Comparison of ENCODE assay signal across 2 cellular contexts in the genomic region with DNA sequence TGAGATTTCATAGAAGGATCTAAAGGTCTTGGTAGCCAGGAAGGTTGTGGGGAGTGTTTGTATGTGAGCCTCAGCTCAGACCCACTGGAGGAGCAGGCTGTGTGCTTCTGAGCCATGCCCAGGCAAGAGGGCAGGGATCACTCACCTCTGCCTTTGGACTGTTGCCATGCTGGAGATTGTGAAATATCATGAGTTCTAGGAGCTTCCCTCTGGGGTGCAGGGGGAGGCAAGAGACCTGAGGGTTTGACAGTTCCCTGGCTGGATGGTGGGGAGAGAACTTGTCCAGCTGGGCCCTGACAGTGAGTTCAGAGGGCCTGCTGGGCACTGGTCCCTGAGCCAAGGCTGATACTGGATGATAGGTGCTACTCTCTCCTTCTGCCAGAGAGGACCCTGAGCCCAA.
TF ChIP-seq lines count a peak whose summit lies in the region.

No MANE protein-coding gene starts in this region.

TF ChIP-seq in IMR-90, 13 proteins besides CTCF, POLR2A, EP300 and RAD21:
- TF ChIP-seq CEBPB (IDR thresholded peaks at IDR 0.05; ENCODE audit: low read depth, low read length), result 0 out of 2 replicates have a peak, but pooled peaks have one; percentile 10
- TF ChIP-seq, protein P1, sequence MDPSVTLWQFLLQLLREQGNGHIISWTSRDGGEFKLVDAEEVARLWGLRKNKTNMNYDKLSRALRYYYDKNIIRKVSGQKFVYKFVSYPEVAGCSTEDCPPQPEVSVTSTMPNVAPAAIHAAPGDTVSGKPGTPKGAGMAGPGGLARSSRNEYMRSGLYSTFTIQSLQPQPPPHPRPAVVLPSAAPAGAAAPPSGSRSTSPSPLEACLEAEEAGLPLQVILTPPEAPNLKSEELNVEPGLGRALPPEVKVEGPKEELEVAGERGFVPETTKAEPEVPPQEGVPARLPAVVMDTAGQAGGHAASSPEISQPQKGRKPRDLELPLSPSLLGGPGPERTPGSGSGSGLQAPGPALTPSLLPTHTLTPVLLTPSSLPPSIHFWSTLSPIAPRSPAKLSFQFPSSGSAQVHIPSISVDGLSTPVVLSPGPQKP (IDR thresholded peaks at IDR 0.05; ENCODE audit: borderline replicate concordance, low read depth, low read length), result no peak
- no peak for TF ChIP-seq MXI1 (IDR thresholded peaks at IDR 0.05; ENCODE audit: borderline replicate concordance, low read depth, low read length)

TF ChIP-seq in HepG2, 621 proteins besides CTCF, POLR2A, EP300 and RAD21 (continues in another document):
- TF ChIP-seq, protein P2, sequence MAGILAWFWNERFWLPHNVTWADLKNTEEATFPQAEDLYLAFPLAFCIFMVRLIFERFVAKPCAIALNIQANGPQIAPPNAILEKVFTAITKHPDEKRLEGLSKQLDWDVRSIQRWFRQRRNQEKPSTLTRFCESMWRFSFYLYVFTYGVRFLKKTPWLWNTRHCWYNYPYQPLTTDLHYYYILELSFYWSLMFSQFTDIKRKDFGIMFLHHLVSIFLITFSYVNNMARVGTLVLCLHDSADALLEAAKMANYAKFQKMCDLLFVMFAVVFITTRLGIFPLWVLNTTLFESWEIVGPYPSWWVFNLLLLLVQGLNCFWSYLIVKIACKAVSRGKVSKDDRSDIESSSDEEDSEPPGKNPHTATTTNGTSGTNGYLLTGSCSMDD (CRISPR knock-in tag; IDR thresholded peaks at IDR 0.05), result no peak
- TF ChIP-seq RBM22 (optimal IDR thresholded peaks at IDR 0.05; ENCODE audit: low read length), result no peak
- peak; percentile 56 for TF ChIP-seq SALL1 (CRISPR knock-in tag; IDR thresholded peaks at IDR 0.05)
- TF ChIP-seq CHD2 (IDR thresholded peaks at IDR 0.05; ENCODE audit: low read depth, low read length), result no peak
- TF ChIP-seq ZZZ3 (CRISPR knock-in tag; IDR thresholded peaks at IDR 0.05; ENCODE audit: borderline replicate concordance), result no peak
- TF ChIP-seq SUZ12 (IDR thresholded peaks at IDR 0.05; ENCODE audit: low read depth, low read length), result no peak
- no peak for TF ChIP-seq ZNF232 (CRISPR knock-in tag; IDR thresholded peaks at IDR 0.05; ENCODE audit: borderline replicate concordance)
- TF ChIP-seq YEATS2 (CRISPR knock-in tag; IDR thresholded peaks at IDR 0.05; ENCODE audit: borderline replicate concordance), result no peak
- TF ChIP-seq ZNF343 (CRISPR knock-in tag; IDR thresholded peaks at IDR 0.05), result no peak
- TF ChIP-seq ZNF121 (CRISPR knock-in tag; IDR thresholded peaks at IDR 0.05), result no peak
- TF ChIP-seq MAFF (IDR thresholded peaks at IDR 0.05; ENCODE audit: low read depth, low read length), result no peak
- TF ChIP-seq MATR3 (CRISPR knock-in tag; IDR thresholded peaks at IDR 0.05), result no peak
- TF ChIP-seq, protein P3, sequence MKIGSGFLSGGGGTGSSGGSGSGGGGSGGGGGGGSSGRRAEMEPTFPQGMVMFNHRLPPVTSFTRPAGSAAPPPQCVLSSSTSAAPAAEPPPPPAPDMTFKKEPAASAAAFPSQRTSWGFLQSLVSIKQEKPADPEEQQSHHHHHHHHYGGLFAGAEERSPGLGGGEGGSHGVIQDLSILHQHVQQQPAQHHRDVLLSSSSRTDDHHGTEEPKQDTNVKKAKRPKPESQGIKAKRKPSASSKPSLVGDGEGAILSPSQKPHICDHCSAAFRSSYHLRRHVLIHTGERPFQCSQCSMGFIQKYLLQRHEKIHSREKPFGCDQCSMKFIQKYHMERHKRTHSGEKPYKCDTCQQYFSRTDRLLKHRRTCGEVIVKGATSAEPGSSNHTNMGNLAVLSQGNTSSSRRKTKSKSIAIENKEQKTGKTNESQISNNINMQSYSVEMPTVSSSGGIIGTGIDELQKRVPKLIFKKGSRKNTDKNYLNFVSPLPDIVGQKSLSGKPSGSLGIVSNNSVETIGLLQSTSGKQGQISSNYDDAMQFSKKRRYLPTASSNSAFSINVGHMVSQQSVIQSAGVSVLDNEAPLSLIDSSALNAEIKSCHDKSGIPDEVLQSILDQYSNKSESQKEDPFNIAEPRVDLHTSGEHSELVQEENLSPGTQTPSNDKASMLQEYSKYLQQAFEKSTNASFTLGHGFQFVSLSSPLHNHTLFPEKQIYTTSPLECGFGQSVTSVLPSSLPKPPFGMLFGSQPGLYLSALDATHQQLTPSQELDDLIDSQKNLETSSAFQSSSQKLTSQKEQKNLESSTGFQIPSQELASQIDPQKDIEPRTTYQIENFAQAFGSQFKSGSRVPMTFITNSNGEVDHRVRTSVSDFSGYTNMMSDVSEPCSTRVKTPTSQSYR (CRISPR knock-in tag; IDR thresholded peaks at IDR 0.05; ENCODE audit: borderline replicate concordance), result no peak
- TF ChIP-seq, protein P4, sequence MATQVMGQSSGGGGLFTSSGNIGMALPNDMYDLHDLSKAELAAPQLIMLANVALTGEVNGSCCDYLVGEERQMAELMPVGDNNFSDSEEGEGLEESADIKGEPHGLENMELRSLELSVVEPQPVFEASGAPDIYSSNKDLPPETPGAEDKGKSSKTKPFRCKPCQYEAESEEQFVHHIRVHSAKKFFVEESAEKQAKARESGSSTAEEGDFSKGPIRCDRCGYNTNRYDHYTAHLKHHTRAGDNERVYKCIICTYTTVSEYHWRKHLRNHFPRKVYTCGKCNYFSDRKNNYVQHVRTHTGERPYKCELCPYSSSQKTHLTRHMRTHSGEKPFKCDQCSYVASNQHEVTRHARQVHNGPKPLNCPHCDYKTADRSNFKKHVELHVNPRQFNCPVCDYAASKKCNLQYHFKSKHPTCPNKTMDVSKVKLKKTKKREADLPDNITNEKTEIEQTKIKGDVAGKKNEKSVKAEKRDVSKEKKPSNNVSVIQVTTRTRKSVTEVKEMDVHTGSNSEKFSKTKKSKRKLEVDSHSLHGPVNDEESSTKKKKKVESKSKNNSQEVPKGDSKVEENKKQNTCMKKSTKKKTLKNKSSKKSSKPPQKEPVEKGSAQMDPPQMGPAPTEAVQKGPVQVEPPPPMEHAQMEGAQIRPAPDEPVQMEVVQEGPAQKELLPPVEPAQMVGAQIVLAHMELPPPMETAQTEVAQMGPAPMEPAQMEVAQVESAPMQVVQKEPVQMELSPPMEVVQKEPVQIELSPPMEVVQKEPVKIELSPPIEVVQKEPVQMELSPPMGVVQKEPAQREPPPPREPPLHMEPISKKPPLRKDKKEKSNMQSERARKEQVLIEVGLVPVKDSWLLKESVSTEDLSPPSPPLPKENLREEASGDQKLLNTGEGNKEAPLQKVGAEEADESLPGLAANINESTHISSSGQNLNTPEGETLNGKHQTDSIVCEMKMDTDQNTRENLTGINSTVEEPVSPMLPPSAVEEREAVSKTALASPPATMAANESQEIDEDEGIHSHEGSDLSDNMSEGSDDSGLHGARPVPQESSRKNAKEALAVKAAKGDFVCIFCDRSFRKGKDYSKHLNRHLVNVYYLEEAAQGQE (IDR thresholded peaks at IDR 0.05; ENCODE audit: borderline replicate concordance in 1 of 2, low read depth in 1 of 2, low read length in 2 of 2), result no peak
- no peak for TF ChIP-seq ZBTB8A (CRISPR knock-in tag; IDR thresholded peaks at IDR 0.05; ENCODE audit: borderline replicate concordance, low read depth)
- no peak for TF ChIP-seq ZBTB38 (CRISPR knock-in tag; IDR thresholded peaks at IDR 0.05)
- no peak for TF ChIP-seq ZNF430 (CRISPR knock-in tag; IDR thresholded peaks at IDR 0.05)
- no peak for TF ChIP-seq MZF1 (CRISPR knock-in tag; IDR thresholded peaks at IDR 0.05; ENCODE audit: borderline replicate concordance)
- no peak for TF ChIP-seq ARNTL (CRISPR knock-in tag; IDR thresholded peaks at IDR 0.05)
- TF ChIP-seq, protein P5, sequence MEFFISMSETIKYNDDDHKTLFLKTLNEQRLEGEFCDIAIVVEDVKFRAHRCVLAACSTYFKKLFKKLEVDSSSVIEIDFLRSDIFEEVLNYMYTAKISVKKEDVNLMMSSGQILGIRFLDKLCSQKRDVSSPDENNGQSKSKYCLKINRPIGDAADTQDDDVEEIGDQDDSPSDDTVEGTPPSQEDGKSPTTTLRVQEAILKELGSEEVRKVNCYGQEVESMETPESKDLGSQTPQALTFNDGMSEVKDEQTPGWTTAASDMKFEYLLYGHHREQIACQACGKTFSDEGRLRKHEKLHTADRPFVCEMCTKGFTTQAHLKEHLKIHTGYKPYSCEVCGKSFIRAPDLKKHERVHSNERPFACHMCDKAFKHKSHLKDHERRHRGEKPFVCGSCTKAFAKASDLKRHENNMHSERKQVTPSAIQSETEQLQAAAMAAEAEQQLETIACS (CRISPR knock-in tag; IDR thresholded peaks at IDR 0.05), result no peak
- no peak for TF ChIP-seq FOXO1 (CRISPR knock-in tag; IDR thresholded peaks at IDR 0.05)
- no peak for TF ChIP-seq ZBTB7B (CRISPR knock-in tag; IDR thresholded peaks at IDR 0.05)
- no peak for TF ChIP-seq ZNF33A (CRISPR knock-in tag; IDR thresholded peaks at IDR 0.05; ENCODE audit: borderline replicate concordance)
- 0 out of 2 replicates have a peak, but pooled peaks have one; percentile 26 for TF ChIP-seq TBX2 (CRISPR knock-in tag; IDR thresholded peaks at IDR 0.05; ENCODE audit: borderline replicate concordance)
- TF ChIP-seq HNF4A (CRISPR knock-in tag; IDR thresholded peaks at IDR 0.05), result peak; percentile 48
- TF ChIP-seq, protein P6, sequence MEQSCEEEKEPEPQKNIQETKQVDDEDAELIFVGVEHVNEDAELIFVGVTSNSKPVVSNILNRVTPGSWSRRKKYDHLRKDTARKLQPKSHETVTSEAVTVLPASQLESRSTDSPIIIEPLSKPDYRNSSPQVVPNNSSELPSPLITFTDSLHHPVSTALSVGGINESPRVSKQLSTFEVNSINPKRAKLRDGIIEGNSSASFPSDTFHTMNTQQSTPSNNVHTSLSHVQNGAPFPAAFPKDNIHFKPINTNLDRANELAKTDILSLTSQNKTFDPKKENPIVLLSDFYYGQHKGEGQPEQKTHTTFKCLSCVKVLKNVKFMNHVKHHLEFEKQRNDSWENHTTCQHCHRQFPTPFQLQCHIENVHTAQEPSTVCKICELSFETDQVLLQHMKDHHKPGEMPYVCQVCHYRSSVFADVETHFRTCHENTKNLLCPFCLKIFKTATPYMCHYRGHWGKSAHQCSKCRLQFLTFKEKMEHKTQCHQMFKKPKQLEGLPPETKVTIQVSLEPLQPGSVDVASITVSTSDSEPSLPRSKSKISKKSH (CRISPR knock-in tag; IDR thresholded peaks at IDR 0.05; ENCODE audit: borderline replicate concordance), result no peak
- TF ChIP-seq, protein P7, sequence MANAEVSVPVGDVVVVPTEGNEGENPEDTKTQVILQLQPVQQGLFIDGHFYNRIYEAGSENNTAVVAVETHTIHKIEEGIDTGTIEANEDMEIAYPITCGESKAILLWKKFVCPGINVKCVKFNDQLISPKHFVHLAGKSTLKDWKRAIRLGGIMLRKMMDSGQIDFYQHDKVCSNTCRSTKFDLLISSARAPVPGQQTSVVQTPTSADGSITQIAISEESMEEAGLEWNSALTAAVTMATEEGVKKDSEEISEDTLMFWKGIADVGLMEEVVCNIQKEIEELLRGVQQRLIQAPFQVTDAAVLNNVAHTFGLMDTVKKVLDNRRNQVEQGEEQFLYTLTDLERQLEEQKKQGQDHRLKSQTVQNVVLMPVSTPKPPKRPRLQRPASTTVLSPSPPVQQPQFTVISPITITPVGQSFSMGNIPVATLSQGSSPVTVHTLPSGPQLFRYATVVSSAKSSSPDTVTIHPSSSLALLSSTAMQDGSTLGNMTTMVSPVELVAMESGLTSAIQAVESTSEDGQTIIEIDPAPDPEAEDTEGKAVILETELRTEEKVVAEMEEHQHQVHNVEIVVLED (CRISPR knock-in tag; IDR thresholded peaks at IDR 0.05; ENCODE audit: borderline replicate concordance), result no peak
- no peak for TF ChIP-seq DMAP1 (CRISPR knock-in tag; IDR thresholded peaks at IDR 0.05)
- TF ChIP-seq AGO2 (optimal IDR thresholded peaks at IDR 0.05; ENCODE audit: low read depth, low read length), result no peak
- TF ChIP-seq, protein P8, sequence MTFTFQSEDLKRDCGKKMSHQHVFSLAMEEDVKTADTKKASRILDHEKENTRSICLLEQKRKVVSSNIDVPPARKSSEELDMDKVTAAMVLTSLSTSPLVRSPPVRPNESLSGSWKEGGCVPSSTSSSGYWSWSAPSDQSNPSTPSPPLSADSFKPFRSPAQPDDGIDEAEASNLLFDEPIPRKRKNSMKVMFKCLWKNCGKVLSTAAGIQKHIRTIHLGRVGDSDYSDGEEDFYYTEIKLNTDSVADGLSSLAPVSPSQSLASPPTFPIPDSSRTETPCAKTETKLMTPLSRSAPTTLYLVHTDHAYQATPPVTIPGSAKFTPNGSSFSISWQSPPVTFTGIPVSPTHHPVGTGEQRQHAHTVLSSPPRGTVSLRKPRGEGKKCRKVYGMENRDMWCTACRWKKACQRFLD (CRISPR knock-in tag; IDR thresholded peaks at IDR 0.05; ENCODE audit: borderline replicate concordance), result no peak
- TF ChIP-seq, protein P9, sequence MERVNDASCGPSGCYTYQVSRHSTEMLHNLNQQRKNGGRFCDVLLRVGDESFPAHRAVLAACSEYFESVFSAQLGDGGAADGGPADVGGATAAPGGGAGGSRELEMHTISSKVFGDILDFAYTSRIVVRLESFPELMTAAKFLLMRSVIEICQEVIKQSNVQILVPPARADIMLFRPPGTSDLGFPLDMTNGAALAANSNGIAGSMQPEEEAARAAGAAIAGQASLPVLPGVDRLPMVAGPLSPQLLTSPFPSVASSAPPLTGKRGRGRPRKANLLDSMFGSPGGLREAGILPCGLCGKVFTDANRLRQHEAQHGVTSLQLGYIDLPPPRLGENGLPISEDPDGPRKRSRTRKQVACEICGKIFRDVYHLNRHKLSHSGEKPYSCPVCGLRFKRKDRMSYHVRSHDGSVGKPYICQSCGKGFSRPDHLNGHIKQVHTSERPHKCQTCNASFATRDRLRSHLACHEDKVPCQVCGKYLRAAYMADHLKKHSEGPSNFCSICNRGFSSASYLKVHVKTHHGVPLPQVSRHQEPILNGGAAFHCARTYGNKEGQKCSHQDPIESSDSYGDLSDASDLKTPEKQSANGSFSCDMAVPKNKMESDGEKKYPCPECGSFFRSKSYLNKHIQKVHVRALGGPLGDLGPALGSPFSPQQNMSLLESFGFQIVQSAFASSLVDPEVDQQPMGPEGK (CRISPR knock-in tag; IDR thresholded peaks at IDR 0.05), result no peak
- TF ChIP-seq, protein P10, sequence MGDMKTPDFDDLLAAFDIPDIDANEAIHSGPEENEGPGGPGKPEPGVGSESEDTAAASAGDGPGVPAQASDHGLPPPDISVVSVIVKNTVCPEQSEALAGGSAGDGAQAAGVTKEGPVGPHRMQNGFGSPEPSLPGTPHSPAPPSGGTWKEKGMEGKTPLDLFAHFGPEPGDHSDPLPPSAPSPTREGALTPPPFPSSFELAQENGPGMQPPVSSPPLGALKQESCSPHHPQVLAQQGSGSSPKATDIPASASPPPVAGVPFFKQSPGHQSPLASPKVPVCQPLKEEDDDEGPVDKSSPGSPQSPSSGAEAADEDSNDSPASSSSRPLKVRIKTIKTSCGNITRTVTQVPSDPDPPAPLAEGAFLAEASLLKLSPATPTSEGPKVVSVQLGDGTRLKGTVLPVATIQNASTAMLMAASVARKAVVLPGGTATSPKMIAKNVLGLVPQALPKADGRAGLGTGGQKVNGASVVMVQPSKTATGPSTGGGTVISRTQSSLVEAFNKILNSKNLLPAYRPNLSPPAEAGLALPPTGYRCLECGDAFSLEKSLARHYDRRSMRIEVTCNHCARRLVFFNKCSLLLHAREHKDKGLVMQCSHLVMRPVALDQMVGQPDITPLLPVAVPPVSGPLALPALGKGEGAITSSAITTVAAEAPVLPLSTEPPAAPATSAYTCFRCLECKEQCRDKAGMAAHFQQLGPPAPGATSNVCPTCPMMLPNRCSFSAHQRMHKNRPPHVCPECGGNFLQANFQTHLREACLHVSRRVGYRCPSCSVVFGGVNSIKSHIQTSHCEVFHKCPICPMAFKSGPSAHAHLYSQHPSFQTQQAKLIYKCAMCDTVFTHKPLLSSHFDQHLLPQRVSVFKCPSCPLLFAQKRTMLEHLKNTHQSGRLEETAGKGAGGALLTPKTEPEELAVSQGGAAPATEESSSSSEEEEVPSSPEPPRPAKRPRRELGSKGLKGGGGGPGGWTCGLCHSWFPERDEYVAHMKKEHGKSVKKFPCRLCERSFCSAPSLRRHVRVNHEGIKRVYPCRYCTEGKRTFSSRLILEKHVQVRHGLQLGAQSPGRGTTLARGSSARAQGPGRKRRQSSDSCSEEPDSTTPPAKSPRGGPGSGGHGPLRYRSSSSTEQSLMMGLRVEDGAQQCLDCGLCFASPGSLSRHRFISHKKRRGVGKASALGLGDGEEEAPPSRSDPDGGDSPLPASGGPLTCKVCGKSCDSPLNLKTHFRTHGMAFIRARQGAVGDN (CRISPR knock-in tag; IDR thresholded peaks at IDR 0.05), result peak; percentile 14; the same call in 1 of the 2 replicates
- TF ChIP-seq DNMT3B (CRISPR knock-in tag; conservative IDR thresholded peaks at IDR 0.05), result no peak
- no peak for TF ChIP-seq KLF6 (CRISPR knock-in tag; IDR thresholded peaks at IDR 0.05)
- TF ChIP-seq ZSCAN25 (CRISPR knock-in tag; IDR thresholded peaks at IDR 0.05), result peak; percentile 95
